ENCODE assay signal across 1 cellular context in the genomic region with DNA sequence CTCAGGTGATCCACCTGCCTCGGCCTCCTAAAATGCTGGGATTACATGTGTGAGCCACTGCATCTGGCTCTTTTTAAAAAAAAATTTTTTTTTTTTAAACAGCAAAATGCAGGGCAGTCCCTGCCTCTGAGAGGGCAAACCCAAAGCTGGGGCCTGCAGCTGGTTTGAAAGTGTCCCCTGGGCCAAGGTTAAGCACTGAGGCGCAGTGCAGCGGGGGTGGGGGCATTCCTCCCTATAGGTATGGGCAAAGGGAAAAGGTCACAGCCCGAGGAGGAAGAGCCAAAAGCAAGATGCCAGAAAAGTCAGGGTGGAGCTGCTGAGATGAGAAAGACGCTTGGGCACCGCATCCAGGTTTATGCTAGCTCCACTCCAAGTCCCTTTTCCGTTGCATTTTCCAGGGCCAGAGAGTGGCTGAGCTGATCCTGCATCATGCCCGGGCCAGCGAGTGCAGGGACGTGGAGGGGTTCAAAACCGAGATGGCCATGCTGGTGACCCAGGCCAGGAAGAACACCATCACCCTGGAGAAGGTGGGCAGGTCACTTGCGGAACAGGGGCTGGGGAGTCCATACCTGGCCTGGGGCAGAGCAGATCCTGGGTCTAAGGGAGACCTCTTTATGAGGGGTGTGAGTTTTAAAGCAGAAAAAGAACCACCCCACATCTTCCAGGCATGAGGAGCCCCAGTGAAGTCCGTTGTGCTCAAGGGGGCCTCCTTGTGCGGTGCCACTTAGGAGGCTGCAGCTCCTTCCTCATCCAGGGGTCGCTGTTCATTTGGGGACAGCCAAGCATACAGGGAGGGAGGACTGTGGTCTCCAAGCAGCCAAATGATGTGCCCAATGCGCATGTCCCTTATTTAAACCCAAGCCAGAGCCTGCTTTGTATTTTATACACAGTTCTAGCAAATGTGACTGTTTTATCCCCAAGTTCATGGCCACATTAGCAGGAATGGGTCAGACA.
TF ChIP-seq lines count a peak whose summit lies in the region.

No MANE protein-coding gene starts in this region.

TF ChIP-seq in WTC11, 78 proteins besides CTCF, POLR2A, EP300 and RAD21 (continued from another document):
- TF ChIP-seq PRDM15 (CRISPR knock-in tag; IDR thresholded peaks at IDR 0.05) (no peak), ZNF317 (CRISPR knock-in tag; IDR thresholded peaks at IDR 0.05; ENCODE audit: borderline replicate concordance, low read depth) (no peak), ZNF532 (CRISPR knock-in tag; IDR thresholded peaks at IDR 0.05; ENCODE audit: borderline replicate concordance) (no peak), E2F1 (CRISPR knock-in tag; IDR thresholded peaks at IDR 0.05) (no peak), ZBTB21 (CRISPR knock-in tag; IDR thresholded peaks at IDR 0.05; ENCODE audit: borderline replicate concordance) (no peak), OVOL2 (CRISPR knock-in tag; IDR thresholded peaks at IDR 0.05; ENCODE audit: borderline replicate concordance) (no peak), FOXP1 (CRISPR knock-in tag; IDR thresholded peaks at IDR 0.05; ENCODE audit: borderline replicate concordance) (no peak), CREM (CRISPR knock-in tag; IDR thresholded peaks at IDR 0.05) (no peak), SOX15 (CRISPR knock-in tag; IDR thresholded peaks at IDR 0.05) (no peak), TCF7 (CRISPR knock-in tag; IDR thresholded peaks at IDR 0.05; ENCODE audit: low read depth) (no peak), ELF4 (CRISPR knock-in tag; IDR thresholded peaks at IDR 0.05; ENCODE audit: low read depth) (no peak), ERG (CRISPR knock-in tag; IDR thresholded peaks at IDR 0.05) (no peak), RORB (CRISPR knock-in tag; IDR thresholded peaks at IDR 0.05) (no peak), PREB (CRISPR knock-in tag; IDR thresholded peaks at IDR 0.05; ENCODE audit: borderline replicate concordance) (no peak), RELA (CRISPR knock-in tag; IDR thresholded peaks at IDR 0.05; ENCODE audit: borderline replicate concordance) (no peak)
- TF ChIP-seq, protein P1, sequence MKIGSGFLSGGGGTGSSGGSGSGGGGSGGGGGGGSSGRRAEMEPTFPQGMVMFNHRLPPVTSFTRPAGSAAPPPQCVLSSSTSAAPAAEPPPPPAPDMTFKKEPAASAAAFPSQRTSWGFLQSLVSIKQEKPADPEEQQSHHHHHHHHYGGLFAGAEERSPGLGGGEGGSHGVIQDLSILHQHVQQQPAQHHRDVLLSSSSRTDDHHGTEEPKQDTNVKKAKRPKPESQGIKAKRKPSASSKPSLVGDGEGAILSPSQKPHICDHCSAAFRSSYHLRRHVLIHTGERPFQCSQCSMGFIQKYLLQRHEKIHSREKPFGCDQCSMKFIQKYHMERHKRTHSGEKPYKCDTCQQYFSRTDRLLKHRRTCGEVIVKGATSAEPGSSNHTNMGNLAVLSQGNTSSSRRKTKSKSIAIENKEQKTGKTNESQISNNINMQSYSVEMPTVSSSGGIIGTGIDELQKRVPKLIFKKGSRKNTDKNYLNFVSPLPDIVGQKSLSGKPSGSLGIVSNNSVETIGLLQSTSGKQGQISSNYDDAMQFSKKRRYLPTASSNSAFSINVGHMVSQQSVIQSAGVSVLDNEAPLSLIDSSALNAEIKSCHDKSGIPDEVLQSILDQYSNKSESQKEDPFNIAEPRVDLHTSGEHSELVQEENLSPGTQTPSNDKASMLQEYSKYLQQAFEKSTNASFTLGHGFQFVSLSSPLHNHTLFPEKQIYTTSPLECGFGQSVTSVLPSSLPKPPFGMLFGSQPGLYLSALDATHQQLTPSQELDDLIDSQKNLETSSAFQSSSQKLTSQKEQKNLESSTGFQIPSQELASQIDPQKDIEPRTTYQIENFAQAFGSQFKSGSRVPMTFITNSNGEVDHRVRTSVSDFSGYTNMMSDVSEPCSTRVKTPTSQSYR (CRISPR knock-in tag; IDR thresholded peaks at IDR 0.05): no peak
- TF ChIP-seq, protein P2, sequence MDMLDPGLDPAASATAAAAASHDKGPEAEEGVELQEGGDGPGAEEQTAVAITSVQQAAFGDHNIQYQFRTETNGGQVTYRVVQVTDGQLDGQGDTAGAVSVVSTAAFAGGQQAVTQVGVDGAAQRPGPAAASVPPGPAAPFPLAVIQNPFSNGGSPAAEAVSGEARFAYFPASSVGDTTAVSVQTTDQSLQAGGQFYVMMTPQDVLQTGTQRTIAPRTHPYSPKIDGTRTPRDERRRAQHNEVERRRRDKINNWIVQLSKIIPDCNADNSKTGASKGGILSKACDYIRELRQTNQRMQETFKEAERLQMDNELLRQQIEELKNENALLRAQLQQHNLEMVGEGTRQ (CRISPR knock-in tag; IDR thresholded peaks at IDR 0.05): no peak
